ENCODE assay signal across 29 cellular contexts in genomic region chr14:64149921-64150320, GRCh38.
"Had no signal": no experiment of that assay in that cellular context is flagged by ENCODE, and none has a peak within 500 bp of the region (broad histone marks: within the 10 kb centered on the region; RNA-seq: fewer than 3 reads in every experiment).

No MANE protein-coding gene starts in this region.

- FAIRE-seq: astrocyte, colon had no signal

- H3K27me3 ChIP-seq: brain microvascular endothelial cell, gastroesophageal sphincter had no signal

- ATAC-seq: activated CD4-positive, alpha-beta T cell treated with anti-CD3 and anti-CD28 coated beads for 36 hours; activated CD8-positive, alpha-beta memory T cell treated with anti-CD3 and anti-CD28 coated beads, Interleukin-2, amount 10 ng/mL, durations not matched to agents 7 days and 5 days; activated CD8-positive, alpha-beta T cell treated with anti-CD3 and anti-CD28 coated beads, Interleukin-2, amount 10 ng/mL, durations not matched to agents 7 days and 5 days; activated naive CD4-positive, alpha-beta T cell treated with anti-CD3 and anti-CD28 coated beads, Interleukin-2, amount 50 U/mL, for 72 hours; effector memory CD8-positive, alpha-beta T cell; gastroesophageal sphincter had no signal

- DNase-seq: activated CD4-positive, alpha-beta memory T cell treated with anti-CD3 and anti-CD28 coated beads for 36 hours; activated CD4-positive, alpha-beta T cell treated with anti-CD3 and anti-CD28 coated beads for 36 hours; activated CD4-positive, alpha-beta T cell treated with anti-CD3 and anti-CD28 coated beads, Interleukin-2, amount 10 ng/mL, durations not matched to agents 24 days and 14 days; activated CD4-positive, CD25-positive, alpha-beta regulatory T cell; activated CD4-positive, CD25-positive, alpha-beta regulatory T cell treated with anti-CD3 and anti-CD28 coated beads, Interleukin-2, amount 50 U/mL, for 72 hours; activated CD8-positive, alpha-beta memory T cell treated with anti-CD3 and anti-CD28 coated beads, Interleukin-2, amount 10 ng/mL, durations not matched to agents 7 days and 5 days; activated CD8-positive, alpha-beta memory T cell treated with anti-CD3 and anti-CD28 coated beads, Interleukin-2, amount 50 U/mL, for 4 hours; activated CD8-positive, alpha-beta T cell treated with anti-CD3 and anti-CD28 coated beads, Interleukin-2, amount 10 ng/mL, durations not matched to agents 7 days and 5 days; activated gamma-delta T cell; activated naive CD4-positive, alpha-beta T cell; activated naive CD4-positive, alpha-beta T cell treated with anti-CD3 and anti-CD28 coated beads, Interleukin-2, amount 10 ng/mL, durations not matched to agents 7 days and 5 days; activated naive CD8-positive, alpha-beta T cell treated with anti-CD3 and anti-CD28 coated beads, Interleukin-2, amount 10 ng/mL, durations not matched to agents 7 days and 5 days; activated T-cell treated with anti-CD3 and anti-CD28 coated beads, Interleukin-2, amount 50 U/mL, for 1 hour; activated T-cell treated with anti-CD3 and anti-CD28 coated beads, Interleukin-2, amount 50 U/mL, for 48 hours; amniotic stem cell; anterior cingulate cortex; brain microvascular endothelial cell; caudate nucleus; cortex of kidney; dermis blood vessel endothelial cell; effector CD4-positive, alpha-beta T cell; effector memory CD8-positive, alpha-beta T cell; foreskin melanocyte; T-helper 2 cell had no signal

- H3K4me1 ChIP-seq: gastroesophageal sphincter had no signal

- H3K4me3 ChIP-seq: gastroesophageal sphincter had no signal

- H3K27ac ChIP-seq: brain microvascular endothelial cell, epithelial cell of prostate, gastroesophageal sphincter had no signal

- H3K36me3 ChIP-seq: brain microvascular endothelial cell had no signal

- H3K9me3 ChIP-seq: gastroesophageal sphincter had no signal
